Comparison of ENCODE assay signal across 9 cellular contexts in the genomic region with DNA sequence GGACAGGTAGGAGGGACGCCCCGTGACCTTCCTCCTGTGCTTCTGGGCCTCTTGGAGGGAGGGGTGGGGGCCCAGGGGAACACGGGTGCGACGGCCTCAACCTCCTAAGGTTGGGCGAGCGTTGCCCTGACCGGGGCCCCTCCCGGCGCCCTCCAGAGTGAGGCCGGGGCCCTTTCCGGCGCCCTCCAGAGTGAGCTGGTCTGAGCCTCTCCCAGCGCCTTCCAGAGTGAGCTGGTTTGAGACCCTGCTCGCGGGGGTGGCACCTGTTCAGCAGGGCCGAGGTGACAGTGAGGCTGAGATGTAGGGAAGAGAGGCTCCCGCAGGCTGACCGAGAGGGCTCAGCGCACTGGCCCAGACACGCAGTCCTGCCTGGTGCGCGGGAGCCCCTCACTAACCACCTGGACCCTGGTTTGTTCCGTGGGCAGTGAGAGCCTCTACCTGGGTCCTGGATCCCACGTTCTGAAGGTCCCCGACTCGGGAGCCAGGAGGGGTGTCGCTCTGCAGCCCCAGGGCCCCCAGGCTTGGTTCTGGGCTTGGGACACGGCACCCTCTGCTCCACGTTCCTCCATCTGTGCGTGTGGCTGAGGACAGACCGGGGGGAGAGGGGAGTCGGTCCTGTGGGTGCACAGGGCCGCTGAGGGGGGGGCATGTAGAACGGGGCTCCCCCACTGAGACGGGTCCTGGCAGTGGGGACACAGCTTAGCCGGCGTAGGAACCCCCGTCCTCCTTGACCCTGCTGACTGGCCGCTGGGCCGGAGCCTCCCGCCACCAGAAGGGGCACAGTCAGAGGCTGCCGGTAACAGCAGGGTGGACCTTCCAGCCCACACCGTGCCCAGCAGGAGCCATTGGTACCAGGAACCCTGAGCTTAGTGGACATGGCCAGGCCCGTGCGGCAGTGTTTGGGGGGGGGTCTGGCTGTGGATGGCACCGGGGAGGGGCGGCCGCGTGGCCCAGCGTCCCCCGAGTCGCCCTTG. TPM values are rescaled to one million over a fixed set of nuclear protein-coding genes. Genes with fewer than 3 reads are reported as not detected.
DNase-seq lines count a peak whose midpoint lies in the region; ATAC-seq and TF ChIP-seq lines count a peak whose summit lies in the region.
"Had no signal": no experiment of that assay in that cellular context is flagged by ENCODE, and none has a peak within 500 bp of the region (broad histone marks: within the 10 kb centered on the region; RNA-seq: fewer than 3 reads in every experiment).

No MANE protein-coding gene starts in this region.

- H3K4me1 ChIP-seq in muscle layer of colon (ENCODE audit: insufficient read depth, low read length) (peaks cover 53% of the 10 kb centered on the region), aorta (ENCODE audit: control insufficient read depth in 1 of 2, insufficient read depth in 2 of 2, low read length in 2 of 2) (no peaks in the 10 kb centered on the region)

- peak overlapping the region; percentile 85 to 97 for H3K27ac ChIP-seq in coronary artery
- peak overlapping the region; percentile 93 for H3K27ac ChIP-seq in muscle layer of colon (ENCODE audit: low read depth, low read length)
- H3K27ac ChIP-seq in aorta (ENCODE audit: low read depth in 1 of 2, low read length in 2 of 2), result peak overlapping the region in 1 of 2 donors; percentile 11

- 8 to 15% methylated on average over 53 of the region's 53 CpGs for WGBS in aorta, 2 donors

- intact Hi-C loops in aorta (cut with DNase I), result no loop called here

- H3K4me3 ChIP-seq in coronary artery (peak overlapping the region; percentile 100), muscle layer of colon (ENCODE audit: low read depth in 1 of 2, low read length in 2 of 2) (peak overlapping the region; percentile 92 to 99), aorta (ENCODE audit: low read length in 2 of 2) (peak overlapping the region; percentile 85 to 97)

- H3K9ac ChIP-seq in muscle layer of colon (ENCODE audit: low read length), result peak overlapping the region; percentile 73

- peak; percentile 2 for DNase-seq in stimulated activated CD4-positive, alpha-beta T cell treated with anti-CD3 and anti-CD28 coated beads, Interleukin-15, amount 100 ng/mL, for 24 hours
- DNase-seq in stimulated activated CD4-positive, alpha-beta T cell treated with anti-CD3 and anti-CD28 coated beads, Interleukin-2, amount 100 ng/mL, for 24 hours, result no peak
- DNase-seq in coronary artery (ENCODE audit: low spot score) (no peak), aorta (peak; percentile 55 to 77), foreskin melanocyte (no peak)
- DNase-seq: GF-D8 had no signal

- H3K9me3 ChIP-seq in muscle layer of colon (ENCODE audit: low read length), result no peaks in the 10 kb centered on the region
- no peaks in the 10 kb centered on the region for H3K9me3 ChIP-seq in aorta (ENCODE audit: control insufficient read depth, low read length)

- ATAC-seq in aorta (ENCODE audit: low FRiP score) (peak; percentile 20), HG02981 (IDR thresholded peaks at IDR 0.05; ENCODE audit: unreplicated experiment) (no peak), HG02885 (IDR thresholded peaks at IDR 0.05; ENCODE audit: poor library complexity, unreplicated experiment) (no peak)

- H3K27me3 ChIP-seq in muscle layer of colon (ENCODE audit: control insufficient read depth in 1 of 2, insufficient read depth in 2 of 2, low read length in 2 of 2) (no peaks in the 10 kb centered on the region), aorta (ENCODE audit: control insufficient read depth in 1 of 2, insufficient read depth in 2 of 2, low read length in 1 of 2) (no peaks in the 10 kb centered on the region)

- no peak for TF ChIP-seq CTCF in coronary artery (IDR thresholded peaks at IDR 0.05)

- H3K36me3 ChIP-seq in muscle layer of colon (ENCODE audit: insufficient read depth, low read length) (peaks cover 32% of the 10 kb centered on the region), aorta (ENCODE audit: control insufficient read depth in 1 of 2, insufficient read depth in 2 of 2, low read length in 1 of 2) (peaks cover 0 to 9% of the 10 kb centered on the region in 2 donors)

RNA-seq across cellular contexts. Expression of a gene that starts 1.5 kb away (rescaled TPM):
- total RNA-seq in aorta, result 100 to 1,000 TPM; 458 to 593 TPM
- 1,000 to 10,000 TPM in 1 of 2 donors, 100 to 1,000 TPM in 1; 156 to 1,773 TPM for polyA plus RNA-seq in aorta

Comparison
In these comparisons a context has a peak if more than half of its experiments do, and no peak if none do; other contexts are left out.
1. DNase-seq: peak in stimulated activated CD4-positive, alpha-beta T cell treated with anti-CD3 and anti-CD28 coated beads, Interleukin-15, amount 100 ng/mL, for 24 hours (single experiment) and aorta (2 of 2); none in stimulated activated CD4-positive, alpha-beta T cell treated with anti-CD3 and anti-CD28 coated beads, Interleukin-2, amount 100 ng/mL, for 24 hours (0 of 2), coronary artery (single experiment) and foreskin melanocyte (single experiment).
2. Peak in every context shown above with its lines, with median percentiles within 50 percentile points of each other: H3K4me3 ChIP-seq.